In genomic region chr1:178371999-178372398, GRCh38 we compare ENCODE assay signal across 15 cellular contexts.
DNase-seq lines count a peak whose midpoint lies in the region; ATAC-seq and TF ChIP-seq lines count a peak whose summit lies in the region.
"Had no signal": no experiment of that assay in that cellular context is flagged by ENCODE, and none has a peak within 500 bp of the region (broad histone marks: within the 10 kb centered on the region; RNA-seq: fewer than 3 reads in every experiment).

No MANE protein-coding gene starts in this region.

- H4K20me1 ChIP-seq in osteoblast (ENCODE audit: insufficient read depth, low read length): no peaks in the 10 kb centered on the region
- H4K20me1 ChIP-seq: BLaER1 treated with 17β-estradiol and CSF1 and Interleukin-3, amounts not matched to agents 10 nM and 100 nM had no signal

- H3K9me3 ChIP-seq in osteoblast (ENCODE audit: low read depth, low read length) (no peaks in the 10 kb centered on the region), prostate gland (no peaks in the 10 kb centered on the region)
- H3K9me3 ChIP-seq: BLaER1 treated with 17β-estradiol and CSF1 and Interleukin-3, amounts not matched to agents 10 nM and 100 nM; Peyer's patch had no signal

- H3K4me1 ChIP-seq in osteoblast (ENCODE audit: insufficient read depth, low read length) (peaks cover 19% of the 10 kb centered on the region), prostate gland (replicated peaks) (no peaks in the 10 kb centered on the region)
- H3K4me1 ChIP-seq: Peyer's patch had no signal

- DNase-seq in AG10803 (ENCODE audit: low read depth): no peak
- no peak for DNase-seq in fibroblast of villous mesenchyme (ENCODE audit: low read depth)
- DNase-seq in osteoblast (ENCODE audit: insufficient read length, low spot score, missing footprints): no peak
- DNase-seq in AG08396 (ENCODE audit: low spot score): no peak
- no peak for DNase-seq in activated gamma-delta T cell treated with Interleukin-2 at 50 U/mL for 16 hours
- DNase-seq in activated CD8-positive, alpha-beta memory T cell treated with anti-CD3 and anti-CD28 coated beads, Interleukin-2, amount 50 U/mL, for 4 hours: no peak
- no peak for DNase-seq in prostate gland (ENCODE audit: low spot score)
- DNase-seq: activated CD8-positive, alpha-beta memory T cell treated with anti-CD3 and anti-CD28 coated beads, Interleukin-2, amount 50 U/mL, for 48 hours; activated naive CD8-positive, alpha-beta T cell treated with anti-CD3 and anti-CD28 coated beads, Interleukin-2, amount 50 U/mL, for 24 hours; GF-D8; KBM-7; naive B cell; Peyer's patch had no signal

- H2AFZ ChIP-seq in osteoblast (ENCODE audit: low read length): no peak overlapping the region

- WGBS in prostate gland: 7% methylated on average over 4 of the region's 4 CpGs

- peak overlapping the region; percentile 61 for H3K27ac ChIP-seq in osteoblast (ENCODE audit: low read depth, low read length)
- H3K27ac ChIP-seq in prostate gland: no peak overlapping the region
- H3K27ac ChIP-seq: BLaER1 treated with 17β-estradiol and CSF1 and Interleukin-3, amounts not matched to agents 10 nM and 100 nM had no signal

- peak overlapping the region; percentile 92 for H3K4me2 ChIP-seq in osteoblast (ENCODE audit: insufficient read depth, low read length)

- H3K79me2 ChIP-seq in osteoblast (ENCODE audit: insufficient read depth, low read length): peaks cover 45% of the 10 kb centered on the region

- intact Hi-C loops in prostate gland (cut with DNase I): no loop called here

- H3K36me3 ChIP-seq in osteoblast (ENCODE audit: insufficient read depth, low read length) (no peaks in the 10 kb centered on the region), prostate gland (no peaks in the 10 kb centered on the region)
- H3K36me3 ChIP-seq: BLaER1 treated with 17β-estradiol and CSF1 and Interleukin-3, amounts not matched to agents 10 nM and 100 nM; Peyer's patch had no signal

- TF ChIP-seq CTCF in AG10803 (conservative IDR thresholded peaks at IDR 0.05; ENCODE audit: low read length) (no peak), fibroblast of villous mesenchyme (IDR thresholded peaks at IDR 0.05; ENCODE audit: insufficient read depth, low read depth, low read length) (no peak), osteoblast (IDR thresholded peaks at IDR 0.05; ENCODE audit: extremely low read depth, low read depth, low read length) (no peak), prostate gland (IDR thresholded peaks at IDR 0.05) (no peak)

- H3K27me3 ChIP-seq in osteoblast (ENCODE audit: insufficient read depth, low read length) (no peaks in the 10 kb centered on the region), prostate gland (replicated peaks; ENCODE audit: insufficient read depth) (no peaks in the 10 kb centered on the region)
- H3K27me3 ChIP-seq: BLaER1 treated with 17β-estradiol and CSF1 and Interleukin-3, amounts not matched to agents 10 nM and 100 nM; Peyer's patch had no signal

- H3K4me3 ChIP-seq in AG10803 (ENCODE audit: low read length) (peak overlapping the region; percentile 50), fibroblast of villous mesenchyme (ENCODE audit: low read depth, low read length) (peak overlapping the region; percentile 49), osteoblast (ENCODE audit: insufficient read depth, low read length) (peak overlapping the region; percentile 72), prostate gland (no peak overlapping the region)
- H3K4me3 ChIP-seq: BLaER1 treated with 17β-estradiol and CSF1 and Interleukin-3, amounts not matched to agents 10 nM and 100 nM had no signal

- no peak for TF ChIP-seq POLR2A in prostate gland (IDR thresholded peaks at IDR 0.05)

- peak; percentile 47 for ATAC-seq in SK-N-SH treated with all-trans-retinoic acid at 6 μM for 48 hours
- ATAC-seq: activated naive CD8-positive, alpha-beta T cell treated with anti-CD3 and anti-CD28 coated beads, Interleukin-2, amount 50 U/mL, for 24 hours had no signal

TF ChIP-seq in SK-N-SH treated with all-trans-retinoic acid at 6 μM for 48 hours, 23 proteins besides CTCF, POLR2A, EP300 and RAD21:
- TF ChIP-seq CSRNP3 (CRISPR knock-in tag; IDR thresholded peaks at IDR 0.05) (no peak), GLIS3 (CRISPR knock-in tag; IDR thresholded peaks at IDR 0.05) (no peak), TCF4 (CRISPR knock-in tag; IDR thresholded peaks at IDR 0.05; ENCODE audit: borderline replicate concordance) (no peak), ZNF565 (CRISPR knock-in tag; conservative IDR thresholded peaks at IDR 0.05; ENCODE audit: low read depth) (no peak), RARB (CRISPR knock-in tag; IDR thresholded peaks at IDR 0.05) (no peak), ZFP30 (CRISPR knock-in tag; IDR thresholded peaks at IDR 0.05) (no peak), PATZ1 (CRISPR knock-in tag; IDR thresholded peaks at IDR 0.05; ENCODE audit: borderline replicate concordance) (no peak), ZFP3 (CRISPR knock-in tag; IDR thresholded peaks at IDR 0.05) (no peak), ARNTL (CRISPR knock-in tag; IDR thresholded peaks at IDR 0.05; ENCODE audit: borderline replicate concordance, low read depth) (no peak), ZNF8 (CRISPR knock-in tag; IDR thresholded peaks at IDR 0.05) (no peak), PPARA (CRISPR knock-in tag; IDR thresholded peaks at IDR 0.05; ENCODE audit: borderline replicate concordance) (no peak), CSDC2 (CRISPR knock-in tag; IDR thresholded peaks at IDR 0.05) (no peak), TSHZ2 (CRISPR knock-in tag; IDR thresholded peaks at IDR 0.05) (no peak), ZNF70 (CRISPR knock-in tag; IDR thresholded peaks at IDR 0.05) (no peak), ISL1 (CRISPR knock-in tag; IDR thresholded peaks at IDR 0.05) (no peak), OSR1 (CRISPR knock-in tag; IDR thresholded peaks at IDR 0.05) (no peak)

Comparison
In these comparisons a context has a peak if more than half of its experiments do, and no peak if none do; other contexts are left out.
1. H3K4me3 ChIP-seq: peak in AG10803 (single experiment), fibroblast of villous mesenchyme (single experiment) and osteoblast (single experiment); none in prostate gland (0 of 2).